ENCODE assay signal across 10 cellular contexts in genomic region chr17:71975331-71975801, GRCh38.
DNase-seq lines count a peak whose midpoint lies in the region; ATAC-seq and TF ChIP-seq lines count a peak whose summit lies in the region.
"Had no signal": no experiment of that assay in that cellular context is flagged by ENCODE, and none has a peak within 500 bp of the region (broad histone marks: within the 10 kb centered on the region; RNA-seq: fewer than 3 reads in every experiment).

No MANE protein-coding gene starts in this region.

- H2BK5ac ChIP-seq in trophoblast cell (ENCODE audit: low read depth, low read length, poor library complexity) = peak overlapping the region; percentile 11

- DNase-seq in Calu3 (no peak), WTC11 (ENCODE audit: low spot score) (no peak), globus pallidus (ENCODE audit: low spot score) (peak; percentile 37), trophoblast cell (no peak)
- DNase-seq in NK-92 treated with Interleukin-12 subunit alpha and Interleukin-12 subunit beta, amount 100 ng/mL, for 24 hours (lab: John Stamatoyannopoulos, UW) = no peak
- DNase-seq in activated CD8-positive, alpha-beta T cell treated with anti-CD3 and anti-CD28 coated beads, Interleukin-2, amount 10 ng/mL, durations not matched to agents 7 days and 5 days = no peak
- DNase-seq in stimulated activated naive CD8-positive, alpha-beta T cell treated with anti-CD3 and anti-CD28 coated beads, Interleukin-15, amount 100 ng/mL, for 72 hours = no peak
- DNase-seq: DND-41 had no signal

- peaks cover 10% of the 10 kb centered on the region for H3K4me1 Mint-ChIP-seq in Calu3 (ENCODE audit: low read depth, unreplicated experiment)
- H3K4me1 Mint-ChIP-seq in WTC11 = peaks cover 7% of the 10 kb centered on the region
- H3K4me1 Mint-ChIP-seq in activated CD8-positive, alpha-beta T cell treated with anti-CD3 and anti-CD28 coated beads, Interleukin-2, amount 10 ng/mL, durations not matched to agents 7 days and 5 days (ENCODE audit: low read depth) = no peaks in the 10 kb centered on the region
- no peaks in the 10 kb centered on the region for H3K4me1 Mint-ChIP-seq in stimulated activated naive CD8-positive, alpha-beta T cell treated with anti-CD3 and anti-CD28 coated beads, Interleukin-15, amount 100 ng/mL, for 72 hours

- no peak overlapping the region for H3K27ac ChIP-seq in trophoblast cell (ENCODE audit: low read depth, low read length)

- H3K9me3 Mint-ChIP-seq in Calu3 (ENCODE audit: low read depth, unreplicated experiment) (peaks cover 2% of the 10 kb centered on the region), WTC11 (peaks cover 3% of the 10 kb centered on the region; the same call in 1 of the 2 replicates)
- H3K9me3 Mint-ChIP-seq in activated CD8-positive, alpha-beta T cell treated with anti-CD3 and anti-CD28 coated beads, Interleukin-2, amount 10 ng/mL, durations not matched to agents 7 days and 5 days (ENCODE audit: insufficient read depth) = no peaks in the 10 kb centered on the region
- H3K9me3 Mint-ChIP-seq in stimulated activated naive CD8-positive, alpha-beta T cell treated with anti-CD3 and anti-CD28 coated beads, Interleukin-15, amount 100 ng/mL, for 72 hours = no peaks in the 10 kb centered on the region

- intact Hi-C loops in Calu3 (cut with micrococcal nuclease; ENCODE audit: unreplicated experiment) = loop anchor here (10.0 kb wide), 1 partner anchor 139 kb away; no protein-coding TSS in a partner anchor

- POLR2A ChIA-PET in WTC11 (lab: Charles Lee) = no interaction called here
- POLR2A ChIA-PET in activated CD8-positive, alpha-beta T cell treated with anti-CD3 and anti-CD28 coated beads, Interleukin-2, amount 10 ng/mL, durations not matched to agents 7 days and 5 days (lab: Charles Lee) = no interaction called here

- no peak overlapping the region for H3K4ac ChIP-seq in trophoblast cell (ENCODE audit: low read depth, low read length)

- peak overlapping the region; percentile 20 for H2AFZ ChIP-seq in trophoblast cell (ENCODE audit: insufficient read depth, low read length, poor library complexity)

- H3K27me3 Mint-ChIP-seq in Calu3 (ENCODE audit: unreplicated experiment) (no peaks in the 10 kb centered on the region), WTC11 (ENCODE audit: low read depth) (no peaks in the 10 kb centered on the region)
- no peaks in the 10 kb centered on the region for H3K27me3 Mint-ChIP-seq in activated CD8-positive, alpha-beta T cell treated with anti-CD3 and anti-CD28 coated beads, Interleukin-2, amount 10 ng/mL, durations not matched to agents 7 days and 5 days (ENCODE audit: low read depth)
- H3K27me3 Mint-ChIP-seq in stimulated activated naive CD8-positive, alpha-beta T cell treated with anti-CD3 and anti-CD28 coated beads, Interleukin-15, amount 100 ng/mL, for 72 hours = no peaks in the 10 kb centered on the region

- no peak for TF ChIP-seq CTCF in Calu3 (IDR thresholded peaks at IDR 0.05; ENCODE audit: unreplicated experiment)
- no peak for TF ChIP-seq CTCF in WTC11 (IDR thresholded peaks at IDR 0.05)

- H2BK12ac ChIP-seq in trophoblast cell (ENCODE audit: low read length) = peak overlapping the region; percentile 35

- H3K23ac ChIP-seq in trophoblast cell (ENCODE audit: low read length) = no peak overlapping the region

- H3K79me1 ChIP-seq in trophoblast cell (ENCODE audit: low read length) = peaks cover 2% of the 10 kb centered on the region

- peak overlapping the region; percentile 4 for H3K14ac ChIP-seq in trophoblast cell (ENCODE audit: low read length)

- no peak overlapping the region for H3K18ac ChIP-seq in trophoblast cell (ENCODE audit: low read length)

- no peaks in the 10 kb centered on the region for H3K36me3 ChIP-seq in trophoblast cell (ENCODE audit: control insufficient read depth in 1 of 2, insufficient read depth in 2 of 2, low read length in 2 of 2)
- H3K36me3 ChIP-seq: adrenal gland had no signal

- no peak overlapping the region for H4K12ac ChIP-seq in trophoblast cell (ENCODE audit: low read depth, low read length)

- H4K91ac ChIP-seq in trophoblast cell (ENCODE audit: low read depth, low read length) = no peak overlapping the region

- H3K4me2 ChIP-seq in trophoblast cell (ENCODE audit: low read length) = no peak overlapping the region

- ATAC-seq in WTC11 (peak; percentile 58), GM18907 (IDR thresholded peaks at IDR 0.05; ENCODE audit: unreplicated experiment) (no peak)
- no peak for ATAC-seq in activated CD8-positive, alpha-beta T cell treated with anti-CD3 and anti-CD28 coated beads, Interleukin-2, amount 10 ng/mL, durations not matched to agents 7 days and 5 days
- ATAC-seq in stimulated activated naive CD8-positive, alpha-beta T cell treated with anti-CD3 and anti-CD28 coated beads, Interleukin-15, amount 100 ng/mL, for 72 hours = no peak

- no peak overlapping the region for H3K9ac ChIP-seq in trophoblast cell (ENCODE audit: low read length)

- no peaks in the 10 kb centered on the region for H3K9me3 ChIP-seq in trophoblast cell (ENCODE audit: insufficient read depth, low read depth, low read length)
- H3K9me3 ChIP-seq: adrenal gland had no signal

- H4K8ac ChIP-seq in trophoblast cell (ENCODE audit: low read depth, low read length) = no peak overlapping the region

- H3K4me1 ChIP-seq in trophoblast cell (ENCODE audit: control insufficient read depth in 1 of 2, insufficient read depth in 2 of 2, low read length in 2 of 2) = peaks cover 9% of the 10 kb centered on the region in 2 experiments
- H3K4me1 ChIP-seq: adrenal gland had no signal

- H3K36me3 Mint-ChIP-seq in Calu3 (ENCODE audit: insufficient read depth, unreplicated experiment) (peaks cover 3% of the 10 kb centered on the region), WTC11 (no peaks in the 10 kb centered on the region)
- no peaks in the 10 kb centered on the region for H3K36me3 Mint-ChIP-seq in activated CD8-positive, alpha-beta T cell treated with anti-CD3 and anti-CD28 coated beads, Interleukin-2, amount 10 ng/mL, durations not matched to agents 7 days and 5 days (ENCODE audit: low read depth)

- H3K79me2 ChIP-seq in trophoblast cell (ENCODE audit: control insufficient read depth, insufficient read depth, low read length, poor library complexity) = no peaks in the 10 kb centered on the region

- CTCF ChIA-PET in Calu3 (lab: Charles Lee) (interaction anchor here (0.6 to 1.0 kb wide), 3 partner anchors 17 to 1208 kb away, joined by 3 to 9 read pairs (median 5); no protein-coding TSS in a partner anchor), WTC11 (lab: Charles Lee) (no interaction called here)
- CTCF ChIA-PET in activated CD8-positive, alpha-beta T cell treated with anti-CD3 and anti-CD28 coated beads, Interleukin-2, amount 10 ng/mL, durations not matched to agents 7 days and 5 days (lab: Charles Lee) = no interaction called here

- no peaks in the 10 kb centered on the region for H3K27me3 ChIP-seq in trophoblast cell (ENCODE audit: insufficient read depth, low read length)
- H3K27me3 ChIP-seq: adrenal gland had no signal

- no peak overlapping the region for H2AK5ac ChIP-seq in trophoblast cell (ENCODE audit: low read length)

- peak overlapping the region; percentile 27 for H3K4me3 Mint-ChIP-seq in Calu3 (ENCODE audit: low read depth, unreplicated experiment)
- H3K4me3 Mint-ChIP-seq in WTC11 = no peak overlapping the region
- H3K4me3 Mint-ChIP-seq in activated CD8-positive, alpha-beta T cell treated with anti-CD3 and anti-CD28 coated beads, Interleukin-2, amount 10 ng/mL, durations not matched to agents 7 days and 5 days = no peak overlapping the region
- H3K4me3 Mint-ChIP-seq in stimulated activated naive CD8-positive, alpha-beta T cell treated with anti-CD3 and anti-CD28 coated beads, Interleukin-15, amount 100 ng/mL, for 72 hours = peak overlapping the region in 1 of 2 donors; percentile 51

- BruUV-seq in Calu3 (replicated peaks; lab: Mats Ljungman, UMichigan) = no TSS peak

- peak overlapping the region; percentile 15 for H2BK120ac ChIP-seq in trophoblast cell (ENCODE audit: insufficient read depth, low read length, poor library complexity)

- no peak overlapping the region for H3K4me3 ChIP-seq in trophoblast cell (ENCODE audit: low read depth, low read length)

- H3K27ac Mint-ChIP-seq in Calu3 (ENCODE audit: unreplicated experiment) = peak overlapping the region; percentile 13
- H3K27ac Mint-ChIP-seq in WTC11 = no peak overlapping the region
- H3K27ac Mint-ChIP-seq in activated CD8-positive, alpha-beta T cell treated with anti-CD3 and anti-CD28 coated beads, Interleukin-2, amount 10 ng/mL, durations not matched to agents 7 days and 5 days = no peak overlapping the region
- no peak overlapping the region for H3K27ac Mint-ChIP-seq in stimulated activated naive CD8-positive, alpha-beta T cell treated with anti-CD3 and anti-CD28 coated beads, Interleukin-15, amount 100 ng/mL, for 72 hours

- WGBS in trophoblast cell (ENCODE audit: extremely low coverage, insufficient coverage, insufficient read length) = no CpG with 5 or more reads among the region's 13 CpGs

TF ChIP-seq in WTC11, 78 proteins besides CTCF, POLR2A, EP300 and RAD21:
- TF ChIP-seq NR3C1 (CRISPR knock-in tag; conservative IDR thresholded peaks at IDR 0.05; ENCODE audit: low read depth) (no peak), MLX (CRISPR knock-in tag; IDR thresholded peaks at IDR 0.05) (no peak), MAX (CRISPR knock-in tag; IDR thresholded peaks at IDR 0.05) (no peak), NFYB (CRISPR knock-in tag; conservative IDR thresholded peaks at IDR 0.05; ENCODE audit: low read depth) (no peak)
- TF ChIP-seq, protein P1, sequence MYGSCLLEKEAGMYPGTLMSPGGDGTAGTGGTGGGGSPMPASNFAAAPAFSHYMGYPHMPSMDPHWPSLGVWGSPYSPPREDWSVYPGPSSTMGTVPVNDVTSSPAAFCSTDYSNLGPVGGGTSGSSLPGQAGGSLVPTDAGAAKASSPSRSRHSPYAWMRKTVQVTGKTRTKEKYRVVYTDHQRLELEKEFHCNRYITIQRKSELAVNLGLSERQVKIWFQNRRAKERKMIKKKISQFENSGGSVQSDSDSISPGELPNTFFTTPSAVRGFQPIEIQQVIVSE (CRISPR knock-in tag; IDR thresholded peaks at IDR 0.05; ENCODE audit: borderline replicate concordance) = no peak
